ENCODE assay signal across 8 cellular contexts in genomic region chr20:23548408-23548807, GRCh38. TPM values are rescaled to one million over a fixed set of nuclear protein-coding genes. Genes with fewer than 3 reads are reported as not detected.
"Had no signal": no experiment of that assay in that cellular context is flagged by ENCODE, and none has a peak within 500 bp of the region (broad histone marks: within the 10 kb centered on the region; RNA-seq: fewer than 3 reads in every experiment).

No MANE protein-coding gene starts in this region.

- H3K4me1 ChIP-seq: HAP-1 had no signal

- DNase-seq: H7, IMR-90, KG1 had no signal

- H3K36me3 ChIP-seq: HAP-1 had no signal

- H3K27ac Mint-ChIP-seq: GM23338 had no signal

- H3K4me3 Mint-ChIP-seq: GM23338 had no signal

- ATAC-seq: GM23338, K562 had no signal

- H3K4me3 ChIP-seq: GM23338, HAP-1, K562 had no signal

- H3K9me3 ChIP-seq: HAP-1 had no signal

- H3K9me3 Mint-ChIP-seq: GM23338 had no signal

- H3K4me1 Mint-ChIP-seq: GM23338 had no signal

RNA-seq across cellular contexts. Expression of gene CST9L, which starts 19.9 kb away (rescaled TPM):
- total RNA-seq: GM23338, H4, H7, HT-29, IMR-90, K562 had no signal

RNA-seq across cellular contexts. Expression of gene CST9, which starts 57.3 kb away (rescaled TPM):
- total RNA-seq: GM23338, H4, H7, HT-29, IMR-90, K562 had no signal

RNA-seq across cellular contexts. Expression of gene CST8, which starts 57.5 kb away (rescaled TPM):
- total RNA-seq: GM23338, H4, H7, HT-29, IMR-90, K562 had no signal
